Comparison of ENCODE assay signal across 14 cellular contexts in the genomic region with DNA sequence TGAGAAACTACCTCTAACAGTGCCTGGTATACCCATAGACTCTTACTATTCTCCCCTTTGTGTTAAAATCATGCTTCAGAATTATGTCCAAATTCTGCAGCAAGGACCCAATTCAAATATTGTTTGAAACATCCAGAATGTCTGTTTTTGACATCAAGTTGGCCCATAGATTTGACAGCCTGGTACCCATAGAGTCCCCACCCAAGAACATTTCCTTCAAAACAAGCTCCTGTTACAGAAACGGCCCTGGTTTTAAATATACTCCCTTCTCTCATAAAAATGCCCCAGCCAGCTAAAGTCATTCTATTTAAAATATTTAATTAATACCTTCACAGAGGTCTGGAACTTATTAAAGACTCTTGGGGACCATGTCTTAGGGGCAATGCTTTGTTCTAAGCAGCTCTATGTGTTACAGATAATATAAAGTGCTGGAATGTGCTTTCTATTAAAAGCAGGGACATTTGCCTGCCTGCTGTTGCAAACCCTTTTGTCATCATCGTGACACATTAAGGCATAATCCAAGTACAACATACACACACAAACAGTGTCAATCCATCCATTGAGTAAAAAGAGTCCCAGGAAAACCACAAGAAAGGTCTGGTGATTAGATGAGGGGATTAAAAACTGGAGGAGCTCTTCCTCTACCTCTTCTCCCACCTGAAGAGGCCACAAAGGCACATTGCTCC.
"Had no signal": no experiment of that assay in that cellular context is flagged by ENCODE, and none has a peak within 500 bp of the region (broad histone marks: within the 10 kb centered on the region; RNA-seq: fewer than 3 reads in every experiment).

No MANE protein-coding gene starts in this region.

- H3K4me3 Mint-ChIP-seq: activated CD8-positive, alpha-beta memory T cell treated with anti-CD3 and anti-CD28 coated beads, Interleukin-2, amount 10 ng/mL, durations not matched to agents 7 days and 5 days; activated T-cell treated with anti-CD3 and anti-CD28 coated beads, Interleukin-2, amount 50 U/mL, for 24 hours; stimulated activated naive B cell treated with anti-CD40 and anti-IgM and Interleukin-4, amounts not matched to agents 10 μg/mL and 1 μg/mL and 100 μg/mL, for 72 hours had no signal

- H3K36me3 Mint-ChIP-seq: activated CD8-positive, alpha-beta memory T cell treated with anti-CD3 and anti-CD28 coated beads, Interleukin-2, amount 10 ng/mL, durations not matched to agents 7 days and 5 days; stimulated activated naive B cell treated with anti-CD40 and anti-IgM and Interleukin-4, amounts not matched to agents 10 μg/mL and 1 μg/mL and 100 μg/mL, for 72 hours had no signal

- H3K4me3 ChIP-seq: gastroesophageal sphincter, hepatocyte, transverse colon had no signal

- FAIRE-seq: colon, small intestine, TTC549 had no signal

- H3K9me3 ChIP-seq: gastroesophageal sphincter, transverse colon had no signal

- H2AFZ ChIP-seq: hepatocyte, parathyroid adenoma had no signal

- H3K27me3 ChIP-seq: gastroesophageal sphincter, hepatocyte, transverse colon had no signal

- H3K9ac ChIP-seq: parathyroid adenoma had no signal

- H3K27me3 Mint-ChIP-seq: activated T-cell treated with anti-CD3 and anti-CD28 coated beads, Interleukin-2, amount 50 U/mL, for 24 hours had no signal

- H3K27ac ChIP-seq: hepatocyte, parathyroid adenoma, transverse colon had no signal

- ATAC-seq: activated CD8-positive, alpha-beta memory T cell treated with anti-CD3 and anti-CD28 coated beads, Interleukin-2, amount 10 ng/mL, durations not matched to agents 7 days and 5 days; gastroesophageal sphincter; stimulated activated naive B cell treated with anti-CD40 and anti-IgM and Interleukin-4, amounts not matched to agents 10 μg/mL and 1 μg/mL and 100 μg/mL, for 72 hours had no signal

- DNase-seq: activated CD4-positive, CD25-positive, alpha-beta regulatory T cell; activated CD8-positive, alpha-beta memory T cell treated with anti-CD3 and anti-CD28 coated beads, Interleukin-2, amount 10 ng/mL, durations not matched to agents 7 days and 5 days; activated effector memory CD4-positive, alpha-beta T cell treated with anti-CD3 and anti-CD28 coated beads, Interleukin-2, amount 50 U/mL, for 16 hours; activated T-cell treated with anti-CD3 and anti-CD28 coated beads, Interleukin-2, amount 50 U/mL, for 24 hours; small intestine; stimulated activated naive B cell treated with anti-CD40 and anti-IgM and Interleukin-4, amounts not matched to agents 10 μg/mL and 1 μg/mL and 100 μg/mL, for 72 hours; substantia nigra; T-helper 2 cell; transverse colon had no signal

- H3K79me2 ChIP-seq: hepatocyte, parathyroid adenoma had no signal

- H3K4me1 Mint-ChIP-seq: stimulated activated naive B cell treated with anti-CD40 and anti-IgM and Interleukin-4, amounts not matched to agents 10 μg/mL and 1 μg/mL and 100 μg/mL, for 72 hours had no signal

- H3K4me2 ChIP-seq: hepatocyte had no signal

- H3K27ac Mint-ChIP-seq: activated CD8-positive, alpha-beta memory T cell treated with anti-CD3 and anti-CD28 coated beads, Interleukin-2, amount 10 ng/mL, durations not matched to agents 7 days and 5 days; activated T-cell treated with anti-CD3 and anti-CD28 coated beads, Interleukin-2, amount 50 U/mL, for 24 hours; stimulated activated naive B cell treated with anti-CD40 and anti-IgM and Interleukin-4, amounts not matched to agents 10 μg/mL and 1 μg/mL and 100 μg/mL, for 72 hours had no signal

- H3K36me3 ChIP-seq: gastroesophageal sphincter, transverse colon had no signal

- H3K9me3 Mint-ChIP-seq: activated T-cell treated with anti-CD3 and anti-CD28 coated beads, Interleukin-2, amount 50 U/mL, for 24 hours; stimulated activated naive B cell treated with anti-CD40 and anti-IgM and Interleukin-4, amounts not matched to agents 10 μg/mL and 1 μg/mL and 100 μg/mL, for 72 hours had no signal

- H3K4me1 ChIP-seq: parathyroid adenoma had no signal
